Comparison of ENCODE assay signal across 22 cellular contexts in genomic region chr7:11914645-11915044, GRCh38.
"Had no signal": no experiment of that assay in that cellular context is flagged by ENCODE, and none has a peak within 500 bp of the region (broad histone marks: within the 10 kb centered on the region; RNA-seq: fewer than 3 reads in every experiment).

No MANE protein-coding gene starts in this region.

- DNase-seq: naive thymus-derived CD8-positive, alpha-beta T cell; nephron progenitor cell; occipital lobe; ovary; posterior cingulate gyrus; psoas muscle; right cardiac atrium; right lobe of liver; sigmoid colon; small intestine; stimulated activated CD4-positive, alpha-beta T cell treated with anti-CD3 and anti-CD28 coated beads, Interleukin-15, amount 100 ng/mL, for 24 hours; stimulated activated CD4-positive, alpha-beta T cell treated with anti-CD3 and anti-CD28 coated beads, Interleukin-2, amount 100 ng/mL, for 24 hours; stimulated activated CD4-positive, alpha-beta T cell treated with anti-CD3 and anti-CD28 coated beads, Interleukin-2, amount 100 ng/mL, for 48 hours; stimulated activated CD4-positive, alpha-beta T cell treated with anti-CD3 and anti-CD28 coated beads, Interleukin-4, amount 100 ng/mL, for 24 hours; stimulated activated naive B cell treated with anti-CD40 and anti-IgM and Interleukin-4, amounts not matched to agents 10 μg/mL and 1 μg/mL and 100 μg/mL, for 72 hours; stimulated activated naive CD4-positive, alpha-beta T cell treated with Interleukin-2 at 50 U/mL for 16 hours; stomach; testis; tibial artery; transverse colon; upper lobe of right lung; uterus had no signal
